ENCODE assay signal across 8 cellular contexts in genomic region chr5:33435893-33436490, GRCh38. TPM values are rescaled to one million over a fixed set of nuclear protein-coding genes. Genes with fewer than 3 reads are reported as not detected.
A peak's percentile ranks its signal among the peaks of the same experiment; 100 is the strongest.
DNase-seq lines count a peak whose midpoint lies in the region; ATAC-seq, FAIRE-seq and TF ChIP-seq lines count a peak whose summit lies in the region.
"Not testable (repeated sequence)": the region's sequence is repeated elsewhere in the genome, so short reads cannot be mapped to it uniquely, and the experiment has no call there.

No MANE protein-coding gene starts in this region.

- H3K27ac Mint-ChIP-seq in nephron progenitor cell: not testable (repeated sequence)

- H3K9ac ChIP-seq in HCT116 (ENCODE audit: low read length): not testable (repeated sequence)

- not testable (repeated sequence) for H3K4me2 ChIP-seq in HCT116 (ENCODE audit: low read length)

- H3K27ac ChIP-seq in HCT116 (ENCODE audit: low read depth, low read length): not testable (repeated sequence)

- not testable (repeated sequence) for H2AFZ ChIP-seq in HCT116 (ENCODE audit: low read depth, low read length, poor library complexity, severe bottlenecking)

- H3K36me3 ChIP-seq in HCT116 (ENCODE audit: control insufficient read depth in 1 of 2, insufficient read depth in 2 of 2, low read length in 2 of 2): not testable (repeated sequence)

- BruUV-seq in HCT116 (replicated peaks; lab: Mats Ljungman, UMichigan): not testable (repeated sequence)

- not testable (repeated sequence) for H3K9me3 Mint-ChIP-seq in activated T-cell treated with anti-CD3 and anti-CD28 coated beads, Interleukin-2, amount 50 U/mL, for 4 hours; nephron progenitor cell

- not testable (repeated sequence) for H3K4me1 Mint-ChIP-seq in activated T-cell treated with anti-CD3 and anti-CD28 coated beads, Interleukin-2, amount 50 U/mL, for 4 hours (ENCODE audit: low read depth); nephron progenitor cell

- CTCF ChIA-PET in HCT116 (lab: Charles Lee): interaction anchor here (0.6 to 3.0 kb wide), 6 partner anchors 9 to 1029 kb away, joined by 3 to 30 read pairs (median 4); partner anchors contain the start of gene RXFP3

- POLR2A ChIA-PET in HCT116 (lab: Charles Lee): not testable (repeated sequence)

- DNase-seq in GM04504 (ENCODE audit: low read depth): peak; percentile 51
- peak; percentile 56 for DNase-seq in HCT116 (ENCODE audit: low read depth, low spot score)
- DNase-seq in LoVo (ENCODE audit: low spot score): peak; percentile 83
- peak; percentile 70 for DNase-seq in RCC 7860 (ENCODE audit: low spot score)
- DNase-seq in activated T-cell treated with anti-CD3 and anti-CD28 coated beads, Interleukin-2, amount 50 U/mL, for 4 hours: peak; percentile 59
- peak; percentile 59 for DNase-seq in fibroblast of gingiva (ENCODE audit: low read depth)
- DNase-seq in nephron progenitor cell: peak; percentile 65
- peak; percentile 90 for DNase-seq in superior temporal gyrus (ENCODE audit: extremely low spot score)

- ATAC-seq in HCT116: peak; percentile 46
- ATAC-seq in activated T-cell treated with anti-CD3 and anti-CD28 coated beads, Interleukin-2, amount 50 U/mL, for 4 hours: peak; percentile 30 to 45

- not testable (repeated sequence) for H3K4me3 ChIP-seq in HCT116 (replicated peaks in 1 of 2; ENCODE audit: low read depth in 1 of 2, low read length in 2 of 2)

- RAD21 ChIA-PET in HCT116 (lab: Charles Lee; ENCODE audit: low non-redundant PET in 1 of 2, low total read pairs in 2 of 2, uncharacterized antibody in 2 of 2, unreplicated experiment in 2 of 2): interaction anchor here in 1 of 2 experiments (0.6 to 1.0 kb wide), 2 partner anchors 499 to 534 kb away, joined by 3 read pairs; no protein-coding TSS in a partner anchor

- peak; percentile 35 to 80 (median 73); a peak in 4 of 6 replicates for TF ChIP-seq CTCF in HCT116 (IDR thresholded peaks at IDR 0.05 in 2 of 3, conservative IDR thresholded peaks at IDR 0.05 in 1 of 3; ENCODE audit: borderline replicate concordance in 1 of 3, insufficient read depth in 1 of 3, low read depth in 2 of 3, low read length in 2 of 3)
- peak; percentile 73 for TF ChIP-seq CTCF in nephron progenitor cell (IDR thresholded peaks at IDR 0.05)

- H4K20me1 ChIP-seq in HCT116 (ENCODE audit: insufficient read depth): not testable (repeated sequence)

- not testable (repeated sequence) for H3K4me3 Mint-ChIP-seq in activated T-cell treated with anti-CD3 and anti-CD28 coated beads, Interleukin-2, amount 50 U/mL, for 4 hours; nephron progenitor cell

- not testable (repeated sequence) for H3K9me2 ChIP-seq in HCT116 (ENCODE audit: insufficient read depth)

- not testable (repeated sequence) for H3K4me1 ChIP-seq in HCT116 (ENCODE audit: control insufficient read depth in 1 of 2, insufficient read depth in 2 of 2, low read length in 2 of 2)

- FAIRE-seq in RCC 7860 (lab: Jason Lieb, UNC): peak; percentile 69

- not testable (repeated sequence) for H3K27me3 ChIP-seq in HCT116 (ENCODE audit: insufficient read depth, low read length)

- H3K79me2 ChIP-seq in HCT116 (ENCODE audit: insufficient read depth, low read length): peaks cover 31% of the 10 kb centered on the region

- intact Hi-C loops in HCT116 (cut with micrococcal nuclease): loop anchor here (1.0 kb wide), 1 partner anchor 498 kb away; no protein-coding TSS in a partner anchor

- peak; percentile 73 for TF ChIP-seq RAD21 in HCT116 (IDR thresholded peaks at IDR 0.05; ENCODE audit: low read depth)

- H3K36me3 Mint-ChIP-seq in activated T-cell treated with anti-CD3 and anti-CD28 coated beads, Interleukin-2, amount 50 U/mL, for 4 hours (ENCODE audit: insufficient read depth); nephron progenitor cell (ENCODE audit: low read depth): not testable (repeated sequence)

- H3K9me3 ChIP-seq in HCT116 (ENCODE audit: control insufficient read depth in 1 of 2, insufficient read depth in 1 of 2, low read depth in 1 of 2, low read length in 2 of 2): not testable (repeated sequence)

- not testable (repeated sequence) for H3K27me3 Mint-ChIP-seq in activated T-cell treated with anti-CD3 and anti-CD28 coated beads, Interleukin-2, amount 50 U/mL, for 4 hours (ENCODE audit: low read depth); nephron progenitor cell (ENCODE audit: low read depth, poor library complexity)

- not testable (repeated sequence) for TF ChIP-seq POLR2A in HCT116 (IDR thresholded peaks at IDR 0.05; ENCODE audit: borderline replicate concordance, extremely low read depth, insufficient read depth, insufficient read length)

RNA-seq across cellular contexts. Expression of gene TARS1, which starts 4.8 kb away (rescaled TPM):
- 291 TPM for total RNA-seq in HCT116 (2021; ENCODE audit: unreplicated experiment)
- 108 and 149 TPM in 2 replicates for polyA plus RNA-seq in HCT116 (2012)
- total RNA-seq in activated T-cell treated with anti-CD3 and anti-CD28 coated beads, Interleukin-2, amount 50 U/mL, for 4 hours: 100 to 1,000 TPM; 229 to 275 (median 259) TPM
